ENCODE assay signal across 8 cellular contexts in genomic region chr6:85676086-85676729, GRCh38. TPM values are rescaled to one million over a fixed set of nuclear protein-coding genes. Genes with fewer than 3 reads are reported as not detected.
A peak's percentile ranks its signal among the peaks of the same experiment; 100 is the strongest.
DNase-seq lines count a peak whose midpoint lies in the region; TF ChIP-seq lines count a peak whose summit lies in the region.

No MANE protein-coding gene starts in this region.

- peak overlapping the region; percentile 83 for H3K4me2 ChIP-seq in neural cell (ENCODE audit: low read length)

- H3K27ac ChIP-seq in ectodermal cell (ENCODE audit: insufficient read depth, low read depth, low read length, poor library complexity, severe bottlenecking) = no peak overlapping the region
- H3K27ac ChIP-seq in neural cell (ENCODE audit: low read length) = no peak overlapping the region

- no peaks in the 10 kb centered on the region for H4K20me1 ChIP-seq in neural cell (ENCODE audit: insufficient read depth)

- peaks cover 78% of the 10 kb centered on the region for H3K36me3 Mint-ChIP-seq in Calu3 (ENCODE audit: insufficient read depth, unreplicated experiment)

- H3K79me2 ChIP-seq in neural cell (replicated peaks; ENCODE audit: insufficient read depth, low read length) = peaks cover 54% of the 10 kb centered on the region

- peak overlapping the region; percentile 100 for H3K27ac Mint-ChIP-seq in Calu3 (ENCODE audit: unreplicated experiment)

- H3K9me2 ChIP-seq in neural cell (ENCODE audit: insufficient read depth, low read length) = no peaks in the 10 kb centered on the region

- no peak for TF ChIP-seq RAD21 in neural cell (conservative IDR thresholded peaks at IDR 0.05)

- WGBS in ectodermal cell, 2 experiments = 28 to 31% methylated on average over 5 to 6 of the region's 6 CpGs

- DNase-seq in Calu3 (no peak), NAMALWA (ENCODE audit: low spot score) (peak; percentile 46), NCI-H226 (no peak), GDM1 (lab: John Stamatoyannopoulos, UW) (no peak), HPDE6-E6E7 (ENCODE audit: extremely low spot score) (no peak), dedifferentiated amniotic fluid mesenchymal stem cell (ENCODE audit: extremely low spot score) (no peak)

- peaks cover 41% of the 10 kb centered on the region for H3K4me1 Mint-ChIP-seq in Calu3 (ENCODE audit: low read depth, unreplicated experiment)

- no peak for TF ChIP-seq CTCF in Calu3 (IDR thresholded peaks at IDR 0.05; ENCODE audit: unreplicated experiment)
- TF ChIP-seq CTCF in neural cell (IDR thresholded peaks at IDR 0.05; ENCODE audit: poor library complexity, severe bottlenecking) = no peak

- H3K9ac ChIP-seq in neural cell (ENCODE audit: low read length) = peak overlapping the region; percentile 75

- no peaks in the 10 kb centered on the region for H3K36me3 ChIP-seq in ectodermal cell (ENCODE audit: control insufficient read depth, insufficient read depth, low read length)
- no peaks in the 10 kb centered on the region for H3K36me3 ChIP-seq in neural cell (ENCODE audit: insufficient read depth, low read length)

- H3K27me3 Mint-ChIP-seq in Calu3 (ENCODE audit: unreplicated experiment) = peaks cover 12% of the 10 kb centered on the region

- intact Hi-C loops in Calu3 (cut with micrococcal nuclease; ENCODE audit: unreplicated experiment) = no loop called here

- H3K4me3 Mint-ChIP-seq in Calu3 (ENCODE audit: low read depth, unreplicated experiment) = peak overlapping the region; percentile 98

- H2AFZ ChIP-seq in neural cell (ENCODE audit: low read depth, low read length) = no peak overlapping the region

- peaks cover 21% of the 10 kb centered on the region for H3K4me1 ChIP-seq in ectodermal cell (ENCODE audit: control insufficient read depth, insufficient read depth, low read length)

- H3K4me3 ChIP-seq in ectodermal cell (ENCODE audit: insufficient read depth, low read depth, low read length) = peak overlapping the region; percentile 95
- peak overlapping the region; percentile 85 for H3K4me3 ChIP-seq in neural cell (ENCODE audit: low read length)

- no peaks in the 10 kb centered on the region for H3K9me3 Mint-ChIP-seq in Calu3 (ENCODE audit: low read depth, unreplicated experiment)

- CTCF ChIA-PET in Calu3 (lab: Charles Lee) = interaction anchor here (1.1 to 1.7 kb wide), 3 partner anchors 32 to 80 kb away, joined by 3 to 7 read pairs (median 4); partner anchors contain the start of gene SYNCRIP

- no peaks in the 10 kb centered on the region for H3F3A ChIP-seq in neural cell (ENCODE audit: insufficient read depth, low read length, poor library complexity, severe bottlenecking)

- H3K27me3 ChIP-seq in ectodermal cell (ENCODE audit: control insufficient read depth, insufficient read depth, low read length, poor library complexity, severe bottlenecking) = no peaks in the 10 kb centered on the region
- H3K27me3 ChIP-seq in neural cell (ENCODE audit: insufficient read depth, low read depth, low read length) = no peaks in the 10 kb centered on the region

- H3K9me3 ChIP-seq in ectodermal cell (ENCODE audit: control insufficient read depth, low read length) = no peaks in the 10 kb centered on the region
- H3K9me3 ChIP-seq in neural cell (ENCODE audit: low read length) = no peaks in the 10 kb centered on the region

- no TSS peak for BruUV-seq in Calu3 (replicated peaks; lab: Mats Ljungman, UMichigan)

- no peak for TF ChIP-seq EP300 in neural cell (conservative IDR thresholded peaks at IDR 0.05; ENCODE audit: poor library complexity, severe bottlenecking)

TF ChIP-seq in neural cell, 6 proteins besides CTCF, POLR2A, EP300 and RAD21:
- TF ChIP-seq MXI1 (conservative IDR thresholded peaks at IDR 0.05; ENCODE audit: poor library complexity, severe bottlenecking) (no peak), REST (IDR thresholded peaks at IDR 0.05; ENCODE audit: borderline replicate concordance) (no peak), POLR2AphosphoS5 (IDR thresholded peaks at IDR 0.05) (no peak), EZH2 (IDR thresholded peaks at IDR 0.05; ENCODE audit: borderline replicate concordance, insufficient read depth, low read length, poor library complexity, severe bottlenecking) (no peak), TAF1 (IDR thresholded peaks at IDR 0.05; ENCODE audit: low read depth) (no peak), SMC3 (conservative IDR thresholded peaks at IDR 0.05; ENCODE audit: poor library complexity) (no peak)

RNA-seq across cellular contexts. Expression of gene SYNCRIP, which starts 33.5 kb away (rescaled TPM):
- 153 and 164 TPM in 2 replicates for total RNA-seq in Calu3 (2022)
- 178 TPM for polyA plus RNA-seq in ectodermal cell (2013, experiment 1 of 4)
- polyA plus RNA-seq in ectodermal cell (2013, experiment 2 of 4) = 188 TPM
- polyA plus RNA-seq in ectodermal cell (2013, experiment 3 of 4) = 100 TPM
- polyA plus RNA-seq in ectodermal cell (2013, experiment 4 of 4) = 121 TPM
- polyA plus RNA-seq in neural cell = 93.5 and 111 TPM in 2 replicates
- 166 and 192 TPM in 2 replicates for polyA minus RNA-seq in neural cell
